Comparison of ENCODE assay signal across 12 cellular contexts in the genomic region with DNA sequence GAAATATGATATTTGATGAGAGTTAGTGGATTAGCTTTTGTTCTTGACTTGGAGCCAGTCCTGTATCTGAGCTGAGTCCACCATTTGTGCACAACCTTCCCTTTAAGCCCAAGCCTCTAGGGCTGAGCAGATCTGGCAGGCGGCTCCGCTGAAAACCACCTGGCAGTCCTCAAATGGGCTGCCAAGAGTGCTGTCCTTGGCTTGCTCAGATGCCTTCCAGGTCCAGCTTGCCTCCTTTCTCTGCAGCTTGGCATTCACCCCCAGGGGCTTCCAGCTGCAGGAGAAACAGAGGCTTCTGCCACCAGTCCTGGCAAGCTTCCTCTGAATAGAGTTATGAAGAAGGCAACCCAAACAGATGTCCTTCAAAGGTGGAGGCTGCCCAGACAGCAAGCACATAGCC.
DNase-seq lines count a peak whose midpoint lies in the region; TF ChIP-seq lines count a peak whose summit lies in the region.
"Had no signal": no experiment of that assay in that cellular context is flagged by ENCODE, and none has a peak within 500 bp of the region (broad histone marks: within the 10 kb centered on the region; RNA-seq: fewer than 3 reads in every experiment).

No MANE protein-coding gene starts in this region.

- no peaks in the 10 kb centered on the region for H3K36me3 Mint-ChIP-seq in osteocyte (ENCODE audit: unreplicated experiment)
- H3K36me3 Mint-ChIP-seq: CD8-positive, alpha-beta memory T cell; IgD-negative memory B cell had no signal

- H3K9me3 Mint-ChIP-seq in osteocyte (ENCODE audit: unreplicated experiment), result no peaks in the 10 kb centered on the region

- H3K79me2 ChIP-seq in osteoblast (ENCODE audit: insufficient read depth, low read length), result no peaks in the 10 kb centered on the region

- no peaks in the 10 kb centered on the region for H3K4me1 Mint-ChIP-seq in osteocyte (ENCODE audit: unreplicated experiment)
- H3K4me1 Mint-ChIP-seq: CD8-positive, alpha-beta memory T cell; IgD-negative memory B cell had no signal

- H3K4me2 ChIP-seq in osteoblast (ENCODE audit: insufficient read depth, low read length), result no peak overlapping the region
- H3K4me2 ChIP-seq: BLaER1, GM23338 had no signal

- no peaks in the 10 kb centered on the region for H3K27me3 ChIP-seq in osteoblast (ENCODE audit: insufficient read depth, low read length)
- H3K27me3 ChIP-seq: BLaER1 had no signal

- peaks cover 24% of the 10 kb centered on the region for H3K27me3 Mint-ChIP-seq in osteocyte (ENCODE audit: unreplicated experiment)
- H3K27me3 Mint-ChIP-seq: CD8-positive, alpha-beta memory T cell had no signal

- no peaks in the 10 kb centered on the region for H3K4me1 ChIP-seq in osteoblast (ENCODE audit: insufficient read depth, low read length)
- H3K4me1 ChIP-seq: Caco-2 had no signal

- H4K20me1 ChIP-seq in osteoblast (ENCODE audit: insufficient read depth, low read length), result no peaks in the 10 kb centered on the region
- H4K20me1 ChIP-seq: BLaER1 had no signal

- peak; percentile 8 for DNase-seq in NCI-H2029 (lab: John Stamatoyannopoulos, UW)
- no peak for DNase-seq in NCI-H2029 treated with DMSO at 0.1 percent for 48 hours (lab: John Stamatoyannopoulos, UW)
- peak; percentile 78 for DNase-seq in RPMI7951 (ENCODE audit: low read depth)
- peak; percentile 49 for DNase-seq in osteocyte (ENCODE audit: extremely low spot score, unreplicated experiment)
- no peak for DNase-seq in NCI-H510A treated with DMSO at 0.1 percent for 48 hours (lab: John Stamatoyannopoulos, UW)
- no peak for DNase-seq in osteoblast (ENCODE audit: insufficient read length, low spot score, missing footprints)
- no peak for DNase-seq in OCI-M2 (lab: John Stamatoyannopoulos, UW; ENCODE audit: unreplicated experiment)
- DNase-seq: CD8-positive, alpha-beta memory T cell had no signal

- no peak for TF ChIP-seq CTCF in osteocyte (IDR thresholded peaks at IDR 0.05)
- TF ChIP-seq CTCF in osteoblast (IDR thresholded peaks at IDR 0.05; ENCODE audit: extremely low read depth, low read depth, low read length), result no peak

- no peak overlapping the region for H3K27ac Mint-ChIP-seq in osteocyte (ENCODE audit: unreplicated experiment)
- H3K27ac Mint-ChIP-seq: CD8-positive, alpha-beta memory T cell; GM23338; IgD-negative memory B cell had no signal

- no peak overlapping the region for H3K4me3 Mint-ChIP-seq in osteocyte (ENCODE audit: unreplicated experiment)
- H3K4me3 Mint-ChIP-seq: CD8-positive, alpha-beta memory T cell; GM23338; IgD-negative memory B cell had no signal

- no peak overlapping the region for H2AFZ ChIP-seq in osteoblast (ENCODE audit: low read length)
- H2AFZ ChIP-seq: GM23338 had no signal

- no peak overlapping the region for H3K27ac ChIP-seq in osteoblast (ENCODE audit: low read depth, low read length)
- H3K27ac ChIP-seq: BLaER1 had no signal

- no peaks in the 10 kb centered on the region for H3K36me3 ChIP-seq in osteoblast (ENCODE audit: insufficient read depth, low read length)
- H3K36me3 ChIP-seq: BLaER1 had no signal

- H3K9me3 ChIP-seq in osteoblast (ENCODE audit: low read depth, low read length), result no peaks in the 10 kb centered on the region

- no peak overlapping the region for H3K4me3 ChIP-seq in osteoblast (ENCODE audit: insufficient read depth, low read length)
- H3K4me3 ChIP-seq: BLaER1, GM23338 had no signal

Comparison
In these comparisons a context has a peak if more than half of its experiments do, and no peak if none do; other contexts are left out.
1. DNase-seq: peak in NCI-H2029 (single experiment), RPMI7951 (single experiment) and osteocyte (single experiment); none in NCI-H2029 treated with DMSO at 0.1 percent for 48 hours (single experiment), NCI-H510A treated with DMSO at 0.1 percent for 48 hours (single experiment), osteoblast (single experiment) and OCI-M2 (single experiment).